Comparison of ENCODE assay signal across 8 cellular contexts in the genomic region with DNA sequence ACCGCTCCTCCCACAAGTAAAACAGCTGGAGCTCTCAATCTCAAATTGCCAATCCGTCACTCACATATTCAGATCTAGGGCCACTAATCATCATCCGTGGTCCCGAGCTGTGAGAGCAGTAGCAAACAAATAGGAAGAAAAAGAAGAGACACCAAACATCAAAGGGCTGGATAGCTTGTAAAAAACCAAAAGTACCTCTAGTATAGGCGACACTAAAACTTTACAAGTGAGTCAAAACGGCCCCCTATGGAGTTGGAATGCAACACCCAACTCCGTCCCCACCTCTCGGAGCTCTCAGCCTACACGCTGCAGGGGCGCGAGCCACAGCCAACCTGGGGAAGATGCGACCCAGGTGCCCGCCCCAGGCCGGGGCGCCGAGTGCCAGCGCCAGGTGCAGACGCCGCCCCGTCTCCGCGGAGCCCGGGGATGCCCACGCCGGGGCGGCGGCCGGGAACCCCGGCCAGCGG. TPM values are rescaled to one million over a fixed set of nuclear protein-coding genes. Genes with fewer than 3 reads are reported as not detected.
A peak's percentile ranks its signal among the peaks of the same experiment; 100 is the strongest.
DNase-seq lines count a peak whose midpoint lies in the region; ATAC-seq and TF ChIP-seq lines count a peak whose summit lies in the region.

No MANE protein-coding gene starts in this region.

- H3K27me3 ChIP-seq in BE2C: no peaks in the 10 kb centered on the region

- H3K36me3 ChIP-seq in BE2C: peaks cover 5% of the 10 kb centered on the region

- DNase-seq in BE2C: no peak
- peak; percentile 75 for DNase-seq in RPMI8226
- DNase-seq in activated naive CD8-positive, alpha-beta T cell treated with anti-CD3 and anti-CD28 coated beads, Interleukin-2, amount 50 U/mL, for 24 hours: peak; percentile 61
- DNase-seq in stimulated activated CD4-positive, alpha-beta T cell treated with anti-CD3 and anti-CD28 coated beads, Interleukin-15, amount 100 ng/mL, for 48 hours (ENCODE audit: low read depth in 2 of 2): peak; percentile 22 to 31
- DNase-seq in posterior vena cava (ENCODE audit: low spot score): no peak

- peaks cover 48% of the 10 kb centered on the region for H3K4me1 Mint-ChIP-seq in activated naive CD8-positive, alpha-beta T cell treated with anti-CD3 and anti-CD28 coated beads, Interleukin-2, amount 50 U/mL, for 24 hours

- no peak for TF ChIP-seq CTCF in BE2C (IDR thresholded peaks at IDR 0.05; ENCODE audit: low read depth, low read length)

- peaks cover 10% of the 10 kb centered on the region for H3K9me3 Mint-ChIP-seq in activated naive CD8-positive, alpha-beta T cell treated with anti-CD3 and anti-CD28 coated beads, Interleukin-2, amount 50 U/mL, for 24 hours

- no peaks in the 10 kb centered on the region for H3K9me3 ChIP-seq in BE2C
- H3K9me3 ChIP-seq in iPS-18c (ENCODE audit: control insufficient read depth, insufficient read depth, low read length): no peaks in the 10 kb centered on the region

- ATAC-seq in GM18873 (IDR thresholded peaks at IDR 0.05; ENCODE audit: low FRiP score, unreplicated experiment): peak; percentile 30
- ATAC-seq in HG03139 (IDR thresholded peaks at IDR 0.05; ENCODE audit: unreplicated experiment): peak; percentile 38
- ATAC-seq in activated naive CD8-positive, alpha-beta T cell treated with anti-CD3 and anti-CD28 coated beads, Interleukin-2, amount 50 U/mL, for 24 hours: peak; percentile 61

- H3K4me3 ChIP-seq in BE2C (ENCODE audit: low read depth, low read length) (peak overlapping the region; percentile 85), iPS-18c (ENCODE audit: insufficient read depth, low read depth, low read length) (peak overlapping the region; percentile 78)

- H3K4me3 Mint-ChIP-seq in activated naive CD8-positive, alpha-beta T cell treated with anti-CD3 and anti-CD28 coated beads, Interleukin-2, amount 50 U/mL, for 24 hours: peak overlapping the region; percentile 90

- H3K27ac Mint-ChIP-seq in activated naive CD8-positive, alpha-beta T cell treated with anti-CD3 and anti-CD28 coated beads, Interleukin-2, amount 50 U/mL, for 24 hours: peak overlapping the region; percentile 85

- intact Hi-C loops in posterior vena cava (cut with DNase I): no loop called here

- H3K4me1 ChIP-seq in BE2C: peaks cover 16% of the 10 kb centered on the region

- no peaks in the 10 kb centered on the region for H3K27me3 Mint-ChIP-seq in activated naive CD8-positive, alpha-beta T cell treated with anti-CD3 and anti-CD28 coated beads, Interleukin-2, amount 50 U/mL, for 24 hours

- peaks cover 22% of the 10 kb centered on the region for H3K36me3 Mint-ChIP-seq in activated naive CD8-positive, alpha-beta T cell treated with anti-CD3 and anti-CD28 coated beads, Interleukin-2, amount 50 U/mL, for 24 hours (ENCODE audit: low read depth)

RNA-seq across cellular contexts. Expression of gene FAM3C, which starts 0.6 kb away (rescaled TPM):
- polyA plus RNA-seq in BE2C (2012; ENCODE audit: insufficient read depth, insufficient read length, low read depth): 30.0 TPM
- total RNA-seq in posterior vena cava: 10 to 100 TPM; 71.4 to 93.4 TPM

Comparison
In these comparisons a context has a peak if more than half of its experiments do, and no peak if none do; other contexts are left out.
1. DNase-seq: peak in RPMI8226 (single experiment), activated naive CD8-positive, alpha-beta T cell treated with anti-CD3 and anti-CD28 coated beads, Interleukin-2, amount 50 U/mL, for 24 hours (single experiment) and stimulated activated CD4-positive, alpha-beta T cell treated with anti-CD3 and anti-CD28 coated beads, Interleukin-15, amount 100 ng/mL, for 48 hours (2 of 2); none in BE2C (single experiment) and posterior vena cava (single experiment).
2. Peak in every context shown above with its lines, with median percentiles within 50 percentile points of each other: ATAC-seq.